Comparison of ENCODE assay signal across 28 cellular contexts in the genomic region with DNA sequence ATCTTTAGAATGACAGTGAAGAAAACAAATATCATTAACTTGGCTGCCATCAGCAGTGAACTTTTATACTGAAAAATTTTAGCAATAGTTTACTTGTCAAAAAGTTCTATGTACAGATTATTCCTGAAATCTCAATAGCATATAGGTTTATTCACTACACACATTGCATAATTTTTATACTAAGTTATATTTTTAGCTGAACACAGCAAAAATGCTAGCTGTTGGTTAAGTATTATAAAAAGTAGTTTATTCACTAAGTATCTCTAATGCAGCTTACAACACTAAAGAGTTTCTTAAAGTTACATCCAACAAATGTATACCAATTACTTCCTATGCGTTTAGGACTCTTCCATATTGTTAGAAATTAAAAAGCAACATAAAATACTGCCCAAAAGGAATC.
"Had no signal": no experiment of that assay in that cellular context is flagged by ENCODE, and none has a peak within 500 bp of the region (broad histone marks: within the 10 kb centered on the region; RNA-seq: fewer than 3 reads in every experiment).

No MANE protein-coding gene starts in this region.

- H3K4me2 ChIP-seq: neural progenitor cell, smooth muscle cell had no signal

- H3K4me3 ChIP-seq: neural progenitor cell, ovary, psoas muscle, skin epidermis, smooth muscle cell, spleen, suprapubic skin, testis, tibial artery, transverse colon, upper lobe of right lung, uterus had no signal

- H3K27ac ChIP-seq: neural progenitor cell, ovary, parathyroid adenoma, psoas muscle, skin epidermis, spleen, suprapubic skin, testis, tibial artery, transverse colon, upper lobe of right lung, uterus had no signal

- H3K9ac ChIP-seq: neural progenitor cell, parathyroid adenoma had no signal

- H3K9me3 ChIP-seq: ovary, psoas muscle, testis, tibial artery, upper lobe of right lung, uterus had no signal

- H3K27me3 ChIP-seq: neural progenitor cell, ovary, spleen, suprapubic skin, testis, tibial artery, transverse colon, upper lobe of right lung, uterus had no signal

- H2AFZ ChIP-seq: neural progenitor cell, parathyroid adenoma had no signal

- H3K79me2 ChIP-seq: parathyroid adenoma had no signal

- ATAC-seq: natural killer cell; psoas muscle; right cardiac atrium; sciatic nerve; stimulated activated memory B cell treated with anti-CD40 and anti-IgM and Interleukin-4, amounts not matched to agents 10 μg/mL and 1 μg/mL and 100 μg/mL, for 72 hours; stimulated activated naive CD8-positive, alpha-beta T cell treated with anti-CD3 and anti-CD28 coated beads, Interleukin-15, amount 100 ng/mL, for 72 hours; stimulated activated naive CD8-positive, alpha-beta T cell treated with anti-CD3 and anti-CD28 coated beads, Interleukin-15, Interleukin-2, amounts not matched to agents 100 U/mL and 50 U/mL, for 24 hours; upper lobe of right lung had no signal

- H3K36me3 ChIP-seq: neural progenitor cell, ovary, transverse colon, uterus had no signal

- H3K4me1 ChIP-seq: neural progenitor cell, parathyroid adenoma, psoas muscle, spleen, suprapubic skin, testis, tibial artery, upper lobe of right lung, uterus had no signal

- DNase-seq: natural killer cell; occipital lobe; ovary; posterior cingulate gyrus; psoas muscle; right cardiac atrium; spleen; stimulated activated CD4-positive, alpha-beta T cell treated with anti-CD3 and anti-CD28 coated beads, Interleukin-12 subunit alpha, Interleukin-12 subunit beta, amount 100 ng/mL, for 4 hours; stimulated activated CD4-positive, alpha-beta T cell treated with anti-CD3 and anti-CD28 coated beads, Interleukin-1b, Interleukin-23, amount 100 ng/mL, for 48 hours; stimulated activated CD4-positive, alpha-beta T cell treated with anti-CD3 and anti-CD28 coated beads, Interleukin-4, amount 100 ng/mL, for 1 hour; stimulated activated CD4-positive, alpha-beta T cell treated with anti-CD3 and anti-CD28 coated beads, Interleukin-4, amount 100 ng/mL, for 4 hours; stimulated activated CD8-positive, alpha-beta memory T cell treated with anti-CD3 and anti-CD28 coated beads, Interleukin-4, amount 100 ng/mL, for 48 hours; stimulated activated naive CD4-positive, alpha-beta T cell; stimulated activated naive CD8-positive, alpha-beta T cell treated with anti-CD3 and anti-CD28 coated beads, Interleukin-15, amount 100 ng/mL, for 72 hours; stimulated activated naive CD8-positive, alpha-beta T cell treated with anti-CD3 and anti-CD28 coated beads, Interleukin-15, Interleukin-2, amounts not matched to agents 100 U/mL and 50 U/mL, for 24 hours; substantia nigra; testis; tibial artery; transverse colon; upper lobe of right lung; uterus had no signal
